Comparison of ENCODE assay signal across 20 cellular contexts in the genomic region with DNA sequence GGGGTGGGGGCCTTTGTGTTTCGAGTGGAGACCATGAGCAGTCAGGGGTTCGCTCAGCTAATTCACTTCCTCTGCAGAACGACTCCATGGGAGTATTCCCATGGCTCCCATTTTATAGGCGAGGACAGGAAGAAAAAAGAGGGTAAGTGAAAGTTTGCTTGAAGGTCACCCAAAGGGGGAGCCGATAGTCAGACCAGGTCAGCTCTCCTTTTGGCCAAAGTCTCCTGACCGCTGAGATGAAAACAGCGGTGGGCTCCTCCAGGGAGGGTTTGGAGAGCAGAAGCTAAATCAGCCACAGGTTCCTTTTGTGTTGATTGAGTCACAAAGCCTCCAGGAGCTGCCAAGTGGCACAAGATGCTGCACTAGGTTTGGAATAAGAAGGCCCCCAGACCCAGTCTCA. TPM values are rescaled to one million over a fixed set of nuclear protein-coding genes. Genes with fewer than 3 reads are reported as not detected.
DNase-seq lines count a peak whose midpoint lies in the region; ATAC-seq and TF ChIP-seq lines count a peak whose summit lies in the region.
"Had no signal": no experiment of that assay in that cellular context is flagged by ENCODE, and none has a peak within 500 bp of the region (broad histone marks: within the 10 kb centered on the region; RNA-seq: fewer than 3 reads in every experiment).

No MANE protein-coding gene starts in this region.

- H3K4me1 ChIP-seq in Panc1 (ENCODE audit: control insufficient read depth, insufficient read depth, low read length), result no peaks in the 10 kb centered on the region; the same call in 1 of the 2 replicates
- H3K4me1 ChIP-seq: left lung had no signal

- H3K9me3 ChIP-seq in Panc1 (ENCODE audit: control insufficient read depth, insufficient read depth, low read depth, low read length), result no peaks in the 10 kb centered on the region
- H3K9me3 ChIP-seq: body of pancreas had no signal

- CTCF ChIA-PET in Panc1 (lab: Charles Lee), result interaction anchor here (0.6 kb wide), 1 partner anchor 15 kb away, joined by 3 read pairs; no protein-coding TSS in a partner anchor

- no TSS peak for BruUV-seq in Panc1 (replicated peaks; lab: Mats Ljungman, UMichigan)

- TF ChIP-seq POLR2A in GM18505 (IDR thresholded peaks at IDR 0.05; ENCODE audit: borderline replicate concordance, extremely low read depth, insufficient read depth, insufficient read length), result no peak

- no peak overlapping the region for H3K27ac Mint-ChIP-seq in nephron progenitor cell
- H3K27ac Mint-ChIP-seq: activated CD8-positive, alpha-beta T cell treated with anti-CD3 and anti-CD28 coated beads, Interleukin-2, amount 10 ng/mL, durations not matched to agents 7 days and 5 days; effector memory CD8-positive, alpha-beta T cell; IgD-negative memory B cell had no signal

- H3K27me3 ChIP-seq in H7 (ENCODE audit: control insufficient read depth, insufficient read depth, low read length) (no peaks in the 10 kb centered on the region), Panc1 (ENCODE audit: control insufficient read depth, insufficient read depth, low read length) (0 out of 2 replicates have a peak, but pooled peaks cover 2% of the 10 kb centered on the region)
- H3K27me3 ChIP-seq: body of pancreas, gastroesophageal sphincter, left lung had no signal

- H3K36me3 ChIP-seq in H7 (replicated peaks; ENCODE audit: control insufficient read depth, insufficient read depth, low read length) (no peaks in the 10 kb centered on the region), Panc1 (ENCODE audit: control insufficient read depth, insufficient read depth, low read length) (no peaks in the 10 kb centered on the region)
- H3K36me3 ChIP-seq: gastroesophageal sphincter, left lung had no signal

- peak; percentile 60 for DNase-seq in H7
- DNase-seq in Panc1 (ENCODE audit: low read depth, low spot score), result no peak
- no peak for DNase-seq in left ventricle myocardium superior
- peak; percentile 15 for DNase-seq in nephron progenitor cell
- DNase-seq in NK-92 treated with Interleukin-12 subunit alpha and Interleukin-12 subunit beta, amount 100 ng/mL, for 24 hours (lab: John Stamatoyannopoulos, UW), result no peak
- DNase-seq: activated CD8-positive, alpha-beta T cell treated with anti-CD3 and anti-CD28 coated beads, Interleukin-2, amount 10 ng/mL, durations not matched to agents 7 days and 5 days; activated gamma-delta T cell; body of pancreas; effector memory CD8-positive, alpha-beta T cell; GDM1; left lung; NCI-H1436 treated with DMSO at 0.1 percent for 48 hours; NCI-H524; occipital lobe; T-helper 9 cell had no signal

- H3K27ac ChIP-seq in Panc1 (ENCODE audit: low read length), result no peak overlapping the region
- H3K27ac ChIP-seq: gastroesophageal sphincter, left lung had no signal

- peaks cover 35% of the 10 kb centered on the region for H3K4me1 Mint-ChIP-seq in nephron progenitor cell
- H3K4me1 Mint-ChIP-seq: IgD-negative memory B cell had no signal

- intact Hi-C loops in Panc1 (cut with micrococcal nuclease; ENCODE audit: unreplicated experiment), result no loop called here
- intact Hi-C loops in left ventricle myocardium superior (cut with micrococcal nuclease), result no loop called here

- peaks cover 32% of the 10 kb centered on the region for H3K9me3 Mint-ChIP-seq in nephron progenitor cell

- H3K4me3 ChIP-seq in H7 (ENCODE audit: insufficient read depth, low read depth, low read length) (peak overlapping the region; percentile 25; the same call in 1 of the 2 replicates), Panc1 (ENCODE audit: low read depth in 2 of 2, low read length in 2 of 2) (0 out of 4 replicates have a peak overlapping the region, but pooled peaks of 1 of the 2 experiments have one; percentile 4)
- H3K4me3 ChIP-seq: body of pancreas, gastroesophageal sphincter, left lung had no signal

- TF ChIP-seq CTCF in Panc1 (IDR thresholded peaks at IDR 0.05), result no peak
- no peak for TF ChIP-seq CTCF in nephron progenitor cell (IDR thresholded peaks at IDR 0.05)

- H3K4me3 Mint-ChIP-seq in nephron progenitor cell, result no peak overlapping the region
- H3K4me3 Mint-ChIP-seq: activated CD8-positive, alpha-beta T cell treated with anti-CD3 and anti-CD28 coated beads, Interleukin-2, amount 10 ng/mL, durations not matched to agents 7 days and 5 days; effector memory CD8-positive, alpha-beta T cell had no signal

- H3K27me3 Mint-ChIP-seq in nephron progenitor cell (ENCODE audit: low read depth, poor library complexity), result peaks cover 3% of the 10 kb centered on the region

- in situ Hi-C loops in Panc1 (cut with HindIII; ENCODE audit: low pct_unique_long_range_greater_than_20kb, low sequenced_read_pairs), result no loop called here

- no peaks in the 10 kb centered on the region for H3K36me3 Mint-ChIP-seq in nephron progenitor cell (ENCODE audit: low read depth)
- H3K36me3 Mint-ChIP-seq: IgD-negative memory B cell had no signal

- POLR2A ChIA-PET in Panc1 (lab: Charles Lee), result no interaction called here

- ATAC-seq in Panc1 (peak; percentile 51; the same call in 1 of the 2 replicates), left ventricle myocardium superior (peak; percentile 9), GM21367 (IDR thresholded peaks at IDR 0.05; ENCODE audit: unreplicated experiment) (no peak), GM18505 (IDR thresholded peaks at IDR 0.05; ENCODE audit: unreplicated experiment) (no peak)
- ATAC-seq: activated CD8-positive, alpha-beta T cell treated with anti-CD3 and anti-CD28 coated beads, Interleukin-2, amount 10 ng/mL, durations not matched to agents 7 days and 5 days; body of pancreas; effector memory CD8-positive, alpha-beta T cell; gastroesophageal sphincter; HCT116; left lung had no signal

RNA-seq across cellular contexts. Expression of a gene that starts 34.1 kb away (rescaled TPM):
- 0.04 TPM in 1 of 2 replicates, not detected in the other for total RNA-seq in H7 (2014; rRNA removed; shearing (Covaris generic))
- not detected for total RNA-seq in Panc1 (2021; ENCODE audit: unreplicated experiment)
- not detected for polyA plus RNA-seq in Panc1 (2012; ENCODE audit: insufficient read length)
- not detected for total RNA-seq in left ventricle myocardium superior
- total RNA-seq: activated CD8-positive, alpha-beta T cell treated with anti-CD3 and anti-CD28 coated beads, Interleukin-2, amount 10 ng/mL, durations not matched to agents 7 days and 5 days; body of pancreas; gastroesophageal sphincter; left lung; occipital lobe had no signal
- polyA plus RNA-seq: IgD-negative memory B cell had no signal

Comparison
In these comparisons a context has a peak if more than half of its experiments do, and no peak if none do; other contexts are left out.
1. DNase-seq: peak in H7 (single experiment) and nephron progenitor cell (single experiment); none in Panc1 (single experiment), left ventricle myocardium superior (single experiment) and NK-92 treated with Interleukin-12 subunit alpha and Interleukin-12 subunit beta, amount 100 ng/mL, for 24 hours (single experiment).
2. ATAC-seq: peak in Panc1 (single experiment) and left ventricle myocardium superior (single experiment); none in GM21367 (single experiment) and GM18505 (single experiment).